ENCODE assay signal across 18 cellular contexts in the genomic region with DNA sequence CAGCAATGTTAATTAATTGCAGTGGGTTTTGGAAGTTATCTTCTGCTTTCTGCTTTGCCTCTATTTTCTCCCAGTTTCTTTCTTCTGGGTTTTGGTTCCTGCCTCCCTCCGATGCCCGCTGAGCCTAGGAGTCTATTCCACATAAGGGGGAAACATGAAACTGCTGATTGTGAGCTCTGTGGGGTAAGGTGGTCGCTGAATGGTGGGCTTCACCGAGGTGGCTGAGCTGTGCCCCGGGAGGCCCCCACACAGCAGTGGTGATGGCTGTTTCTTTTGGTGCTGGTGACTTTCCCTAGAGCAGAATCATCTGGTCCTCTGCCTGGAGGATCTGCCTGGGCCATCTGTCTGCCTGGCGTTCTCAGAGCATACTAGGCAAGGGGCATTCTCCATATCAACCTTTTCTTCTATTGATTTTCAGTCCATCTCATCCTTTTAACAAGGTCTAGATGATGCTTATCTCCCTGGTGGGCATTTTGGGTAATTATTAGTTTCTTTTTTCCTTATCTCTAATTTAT.
DNase-seq lines count a peak whose midpoint lies in the region; ATAC-seq, FAIRE-seq and TF ChIP-seq lines count a peak whose summit lies in the region.
"Had no signal": no experiment of that assay in that cellular context is flagged by ENCODE, and none has a peak within 500 bp of the region (broad histone marks: within the 10 kb centered on the region; RNA-seq: fewer than 3 reads in every experiment).

No MANE protein-coding gene starts in this region.

- peaks cover 35% of the 10 kb centered on the region for H3K27me3 Mint-ChIP-seq in T-helper 17 cell

- no peak overlapping the region for H3K23ac ChIP-seq in H1 (ENCODE audit: insufficient read length)

- no peaks in the 10 kb centered on the region for H3K79me1 ChIP-seq in H1 (ENCODE audit: low read depth, low read length)

- no peak overlapping the region for H3K56ac ChIP-seq in H1 (replicated peaks; ENCODE audit: insufficient read length, low read depth, low read length)

- H4K5ac ChIP-seq in H1 (ENCODE audit: insufficient read length, low read depth, low read length): no peak overlapping the region

- peak overlapping the region; percentile 24 for H3K27ac Mint-ChIP-seq in T-helper 17 cell
- H3K27ac Mint-ChIP-seq: B cell had no signal

- CTCF ChIA-PET in HEK293 (lab: Yijun Ruan, JAX): interaction anchor here (0.6 to 0.7 kb wide), 2 partner anchors 10 to 166 kb away, joined by 3 to 5 read pairs; no protein-coding TSS in a partner anchor
- CTCF ChIA-PET in H1 (lab: Charles Lee; ENCODE audit: partially characterized antibody): interaction anchor here (0.6 to 2.1 kb wide), 3 partner anchors 10 to 81 kb away, joined by 3 to 4 read pairs (median 3); no protein-coding TSS in a partner anchor

- H2AFZ ChIP-seq in H1 (ENCODE audit: low read length): no peak overlapping the region

- H3K27ac ChIP-seq in HEK293 (ENCODE audit: extremely low read depth, low read depth, low read length): no peak overlapping the region
- H3K27ac ChIP-seq in H1 (ENCODE audit: low read depth, low read length): no peak overlapping the region
- H3K27ac ChIP-seq: C4-2B had no signal

- H3K4me3 Mint-ChIP-seq in T-helper 17 cell: no peak overlapping the region
- H3K4me3 Mint-ChIP-seq: B cell; CD4-positive, alpha-beta memory T cell had no signal

- H2BK20ac ChIP-seq in H1 (ENCODE audit: low read length): no peak overlapping the region

- H3K14ac ChIP-seq in H1 (ENCODE audit: insufficient read length): no peak overlapping the region

- H3K79me2 ChIP-seq in H1 (ENCODE audit: control insufficient read depth in 1 of 2, insufficient read depth in 2 of 2, low read length in 2 of 2): no peaks in the 10 kb centered on the region

- H3K4ac ChIP-seq in H1 (replicated peaks; ENCODE audit: insufficient read length, low read depth, low read length): no peak overlapping the region

- no peak overlapping the region for H2BK120ac ChIP-seq in H1 (replicated peaks; ENCODE audit: low read depth, low read length)

- no peak overlapping the region for H3K9ac ChIP-seq in H1 (replicated peaks in 1 of 4; ENCODE audit: extremely low read depth in 1 of 4, low read depth in 3 of 4, low read length in 3 of 4)

- H3K36me3 Mint-ChIP-seq in T-helper 17 cell (ENCODE audit: low read depth): no peaks in the 10 kb centered on the region
- H3K36me3 Mint-ChIP-seq: CD4-positive, alpha-beta memory T cell had no signal

- TF ChIP-seq CTCF in HEK293 (tag by site-specific recombination; IDR thresholded peaks at IDR 0.05) (no peak), H1 (IDR thresholded peaks at IDR 0.05; ENCODE audit: control extremely low read depth in 1 of 3, insufficient read depth in 1 of 3, low read depth in 1 of 3, low read length in 3 of 3) (no peak)

- no peak for TF ChIP-seq EP300 in H1 (IDR thresholded peaks at IDR 0.05; ENCODE audit: borderline replicate concordance in 1 of 2, low read depth in 2 of 2, low read length in 2 of 2)

- no peak for ATAC-seq in T-helper 17 cell
- ATAC-seq in HG03025 (IDR thresholded peaks at IDR 0.05; ENCODE audit: low FRiP score, unreplicated experiment): no peak
- ATAC-seq: HCT116, HepG2 had no signal

- H2BK12ac ChIP-seq in H1 (ENCODE audit: low read depth, low read length): no peak overlapping the region

- H3K23me2 ChIP-seq in H1 (ENCODE audit: low read depth, low read length): no peaks in the 10 kb centered on the region

- no peak for TF ChIP-seq RAD21 in H1 (IDR thresholded peaks at IDR 0.05 in 1 of 2, conservative IDR thresholded peaks at IDR 0.05 in 1 of 2; ENCODE audit: low read depth in 2 of 2, low read length in 2 of 2)

- H4K8ac ChIP-seq in H1 (ENCODE audit: extremely low read depth, insufficient read depth, low read length): peak overlapping the region; percentile 15; the same call in 1 of the 2 replicates

- no peak for TF ChIP-seq POLR2A in H1 (IDR thresholded peaks at IDR 0.05; ENCODE audit: control extremely low read depth in 1 of 2, low read depth in 2 of 2, low read length in 2 of 2)

- no peak overlapping the region for H3K4me2 ChIP-seq in H1 (ENCODE audit: insufficient read depth in 1 of 2, low read depth in 2 of 2, low read length in 2 of 2)

- H3K9me3 ChIP-seq in HEK293 (ENCODE audit: control insufficient read depth, insufficient read depth, low read depth, low read length): no peaks in the 10 kb centered on the region
- H3K9me3 ChIP-seq in T-helper 17 cell (ENCODE audit: control insufficient read depth, low read length, poor library complexity, severe bottlenecking): no peaks in the 10 kb centered on the region
- H3K9me3 ChIP-seq in H1 (ENCODE audit: insufficient read depth in 2 of 2, low read depth in 1 of 2, low read length in 1 of 2): no peaks in the 10 kb centered on the region

- H2BK5ac ChIP-seq in H1 (ENCODE audit: low read depth, low read length): no peak overlapping the region

- WGBS in H1 (ENCODE audit: extremely low coverage in 1 of 2, insufficient coverage in 1 of 2, insufficient read length in 1 of 2, insufficient replicate concordance in 2 of 2, low coverage in 1 of 2, low lambda C conversion rate in 2 of 2, missing lambda C conversion rate in 1 of 2), 2 experiments: 94% methylated on average over 6 of the region's 6 CpGs; no CpG with 5 or more reads in 1 of the 2 experiments

- no peak overlapping the region for H3K4me3 ChIP-seq in HEK293 (ENCODE audit: low read depth, low read length)
- H3K4me3 ChIP-seq in H1 (ENCODE audit: extremely low read depth in 1 of 4, insufficient read depth in 2 of 4, low read depth in 3 of 4, low read length in 4 of 4): no peak overlapping the region

- H3K4me1 Mint-ChIP-seq in T-helper 17 cell: no peaks in the 10 kb centered on the region
- H3K4me1 Mint-ChIP-seq: B cell; CD4-positive, alpha-beta memory T cell had no signal

- H3K36me3 ChIP-seq in HEK293 (ENCODE audit: control insufficient read depth in 2 of 2, insufficient read depth in 1 of 2, low read length in 2 of 2) (no peaks in the 10 kb centered on the region), H1 (ENCODE audit: control insufficient read depth in 2 of 4, insufficient read depth in 4 of 4, low read length in 3 of 4) (no peaks in the 10 kb centered on the region)

- H3K27me3 ChIP-seq in H1 (replicated peaks in 1 of 4; ENCODE audit: control insufficient read depth in 3 of 4, extremely low read depth in 1 of 4, insufficient read depth in 3 of 4, low read length in 3 of 4): no peaks in the 10 kb centered on the region; a peak in 1 of 7 replicates

- DNase-seq in NCI-H524 (lab: John Stamatoyannopoulos, UW): peak; percentile 40 to 67
- no peak for DNase-seq in NCI-H524 treated with DMSO at 0.1 percent for 48 hours (lab: John Stamatoyannopoulos, UW)
- no peak for DNase-seq in T-helper 17 cell
- no peak for DNase-seq in H1 (ENCODE audit: low read depth in 1 of 2, low spot score in 2 of 2)
- DNase-seq in NCI-H187 treated with DMSO at 0.1 percent for 48 hours (lab: John Stamatoyannopoulos, UW): no peak
- DNase-seq in HUDEP-2 (lab: John Stamatoyannopoulos, UW; ENCODE audit: unreplicated experiment in 76 of 76): no peak
- DNase-seq: CD4-positive, alpha-beta memory T cell; DND-41; GF-D8; GOT3 had no signal

- H3K18ac ChIP-seq in H1 (ENCODE audit: extremely low read depth, low read length): no peak overlapping the region

- no peak overlapping the region for H2AK5ac ChIP-seq in H1 (ENCODE audit: low read depth, low read length)

- H3K4me1 ChIP-seq in HEK293 (ENCODE audit: control insufficient read depth, insufficient read depth, low read length): no peaks in the 10 kb centered on the region
- no peaks in the 10 kb centered on the region for H3K4me1 ChIP-seq in H1 (replicated peaks in 1 of 4; ENCODE audit: control insufficient read depth in 3 of 4, insufficient read depth in 4 of 4, low read length in 3 of 4)

- FAIRE-seq in H1 (lab: Jason Lieb, UNC): no peak
- FAIRE-seq: A204.1, GM19239, HepG2 had no signal

- H4K20me1 ChIP-seq in H1 (replicated peaks in 1 of 2; ENCODE audit: control insufficient read depth in 1 of 2, insufficient read depth in 2 of 2, low read length in 2 of 2): no peaks in the 10 kb centered on the region

- no peak overlapping the region for H4K91ac ChIP-seq in H1 (replicated peaks; ENCODE audit: insufficient read length, low read length)

- POLR2A ChIA-PET in HEK293 (lab: Yijun Ruan, JAX) (no interaction called here), H1 (lab: Charles Lee; ENCODE audit: partially characterized antibody) (no interaction called here)

- no peak overlapping the region for H2BK15ac ChIP-seq in H1 (ENCODE audit: low read length)

TF ChIP-seq in HEK293, 187 proteins besides CTCF, POLR2A, EP300 and RAD21 (continues in another document):
- TF ChIP-seq ZSCAN16 (tag by site-specific recombination; IDR thresholded peaks at IDR 0.05): no peak

TF ChIP-seq in H1, 55 proteins besides CTCF, POLR2A, EP300 and RAD21 (continues in another document):
- TF ChIP-seq YY1 (IDR thresholded peaks at IDR 0.05; ENCODE audit: low read depth, low read length) (no peak), SAP30 (IDR thresholded peaks at IDR 0.05; ENCODE audit: insufficient read depth, insufficient replicate concordance, low read length) (no peak), POLR2AphosphoS5 (IDR thresholded peaks at IDR 0.05; ENCODE audit: low read depth, low read length) (no peak), RBBP5 (IDR thresholded peaks at IDR 0.05; ENCODE audit: borderline replicate concordance, low read depth, low read length) (no peak), GABPA (IDR thresholded peaks at IDR 0.05; ENCODE audit: borderline replicate concordance, insufficient read depth, low read length) (no peak), FOSL1 (IDR thresholded peaks at IDR 0.05; ENCODE audit: insufficient read depth, low read depth, low read length) (no peak), KDM4A (IDR thresholded peaks at IDR 0.05; ENCODE audit: low read depth, low read length, severe bottlenecking) (no peak), MAFK (IDR thresholded peaks at IDR 0.05; ENCODE audit: low read depth, low read length) (no peak)
- TF ChIP-seq, protein P1, sequence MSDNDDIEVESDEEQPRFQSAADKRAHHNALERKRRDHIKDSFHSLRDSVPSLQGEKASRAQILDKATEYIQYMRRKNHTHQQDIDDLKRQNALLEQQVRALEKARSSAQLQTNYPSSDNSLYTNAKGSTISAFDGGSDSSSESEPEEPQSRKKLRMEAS (IDR thresholded peaks at IDR 0.05): no peak
- TF ChIP-seq, protein P2, sequence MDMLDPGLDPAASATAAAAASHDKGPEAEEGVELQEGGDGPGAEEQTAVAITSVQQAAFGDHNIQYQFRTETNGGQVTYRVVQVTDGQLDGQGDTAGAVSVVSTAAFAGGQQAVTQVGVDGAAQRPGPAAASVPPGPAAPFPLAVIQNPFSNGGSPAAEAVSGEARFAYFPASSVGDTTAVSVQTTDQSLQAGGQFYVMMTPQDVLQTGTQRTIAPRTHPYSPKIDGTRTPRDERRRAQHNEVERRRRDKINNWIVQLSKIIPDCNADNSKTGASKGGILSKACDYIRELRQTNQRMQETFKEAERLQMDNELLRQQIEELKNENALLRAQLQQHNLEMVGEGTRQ (IDR thresholded peaks at IDR 0.05; ENCODE audit: low read length): no peak
- TF ChIP-seq, protein P3, sequence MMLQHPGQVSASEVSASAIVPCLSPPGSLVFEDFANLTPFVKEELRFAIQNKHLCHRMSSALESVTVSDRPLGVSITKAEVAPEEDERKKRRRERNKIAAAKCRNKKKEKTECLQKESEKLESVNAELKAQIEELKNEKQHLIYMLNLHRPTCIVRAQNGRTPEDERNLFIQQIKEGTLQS (IDR thresholded peaks at IDR 0.05; ENCODE audit: insufficient read depth, low read depth, low read length): no peak

Comparison
In these comparisons a context has a peak if more than half of its experiments do, and no peak if none do; other contexts are left out.
1. DNase-seq: peak in NCI-H524 (2 of 2); none in NCI-H524 treated with DMSO at 0.1 percent for 48 hours (single experiment), T-helper 17 cell (0 of 3), H1 (0 of 2), NCI-H187 treated with DMSO at 0.1 percent for 48 hours (single experiment) and HUDEP-2 (0 of 76).